In the genomic region with DNA sequence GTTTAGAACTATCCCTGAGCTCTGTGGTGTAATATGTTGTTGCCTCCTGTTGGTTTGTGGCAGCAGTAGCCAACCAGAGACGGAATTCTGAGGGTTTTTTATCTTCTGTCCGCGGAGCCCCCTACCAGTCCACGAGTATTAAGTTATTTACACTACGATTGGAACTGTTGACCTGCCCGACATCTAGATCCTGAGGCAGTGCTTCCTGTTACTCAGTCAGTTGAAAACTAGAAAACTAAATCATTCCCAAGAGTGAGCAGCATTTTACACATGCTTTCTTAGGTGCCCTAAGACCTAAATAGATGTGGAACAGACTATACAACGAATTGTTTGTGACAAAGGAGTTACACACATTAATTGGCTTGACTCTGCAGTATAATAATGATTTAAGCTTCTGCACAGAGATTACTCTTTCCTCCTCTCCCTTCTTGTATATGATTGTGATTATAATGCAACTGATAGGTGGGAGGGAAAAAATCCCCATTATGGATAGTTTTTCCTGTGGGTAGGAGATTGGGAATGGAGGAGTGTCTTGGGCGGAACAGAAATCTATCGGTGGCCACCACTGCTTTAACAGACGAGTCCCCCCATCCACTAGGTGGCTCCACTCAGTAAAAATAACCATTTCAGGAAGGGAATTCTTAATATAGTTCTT, we compare ENCODE assay signal across 7 cellular contexts. TPM values are rescaled to one million over a fixed set of nuclear protein-coding genes. Genes with fewer than 3 reads are reported as not detected.
DNase-seq lines count a peak whose midpoint lies in the region; ATAC-seq and TF ChIP-seq lines count a peak whose summit lies in the region.

No MANE protein-coding gene starts in this region.

- H3K79me2 ChIP-seq in hepatocyte, result peaks cover 73% of the 10 kb centered on the region

- peak overlapping the region; percentile 93 to 96 for H3K27ac Mint-ChIP-seq in activated naive CD4-positive, alpha-beta T cell treated with anti-CD3 and anti-CD28 coated beads, Interleukin-2, amount 50 U/mL, for 72 hours

- H3K36me3 ChIP-seq in HUES48 (ENCODE audit: control insufficient read depth, insufficient read depth, low read length) (peaks cover 33% of the 10 kb centered on the region), hepatocyte (replicated peaks; ENCODE audit: insufficient read depth, low read depth) (no peaks in the 10 kb centered on the region)

- DNase-seq in OCI-M1 (lab: John Stamatoyannopoulos, UW), result peak; percentile 95
- peak in 1 of 2 donors; percentile 58 for DNase-seq in activated naive CD4-positive, alpha-beta T cell treated with anti-CD3 and anti-CD28 coated beads, Interleukin-2, amount 50 U/mL, for 72 hours (ENCODE audit: low spot score in 2 of 2)
- DNase-seq in hepatocyte (ENCODE audit: low spot score), result peak; percentile 80
- no peak for DNase-seq in skeletal muscle cell (ENCODE audit: low read depth)

- peaks cover 19 to 22% of the 10 kb centered on the region in 2 donors for H3K36me3 Mint-ChIP-seq in activated naive CD4-positive, alpha-beta T cell treated with anti-CD3 and anti-CD28 coated beads, Interleukin-2, amount 50 U/mL, for 72 hours

- peak overlapping the region; percentile 93 for H3K27ac ChIP-seq in HUES48 (ENCODE audit: low read depth, low read length)
- peak overlapping the region; percentile 100 for H3K27ac ChIP-seq in hepatocyte

- H3K4me3 ChIP-seq in HUES48 (ENCODE audit: low read depth, low read length), result peak overlapping the region; percentile 88
- peak overlapping the region; percentile 93 for H3K4me3 ChIP-seq in hepatocyte
- peak overlapping the region; percentile 88 for H3K4me3 ChIP-seq in skeletal muscle cell (ENCODE audit: low read depth, low read length)

- H3K4me1 ChIP-seq in HUES48 (ENCODE audit: control insufficient read depth, insufficient read depth, low read length) (peaks cover 23% of the 10 kb centered on the region), hepatocyte (ENCODE audit: insufficient read depth) (no peaks in the 10 kb centered on the region)

- WGBS in hepatocyte (ENCODE audit: low lambda C conversion rate, missing lambda C conversion rate), result 6% methylated on average over 10 of the region's 10 CpGs

- no peaks in the 10 kb centered on the region for H3K9me3 ChIP-seq in HUES48 (ENCODE audit: control insufficient read depth, insufficient read depth, low read length)
- H3K9me3 ChIP-seq in hepatocyte (ENCODE audit: low read depth), result no peaks in the 10 kb centered on the region

- no peaks in the 10 kb centered on the region for H3K9me3 Mint-ChIP-seq in activated naive CD4-positive, alpha-beta T cell treated with anti-CD3 and anti-CD28 coated beads, Interleukin-2, amount 50 U/mL, for 72 hours

- H3K27me3 ChIP-seq in HUES48 (ENCODE audit: control insufficient read depth, insufficient read depth, low read length) (no peaks in the 10 kb centered on the region; the same call in 1 of the 2 replicates), hepatocyte (no peaks in the 10 kb centered on the region)

- H4K20me1 ChIP-seq in hepatocyte (ENCODE audit: insufficient read depth, poor library complexity, severe bottlenecking), result peaks cover 51% of the 10 kb centered on the region

- no peak overlapping the region for H2AFZ ChIP-seq in hepatocyte

- peak; percentile 14 for TF ChIP-seq CTCF in GM12801 (IDR thresholded peaks at IDR 0.05; ENCODE audit: extremely low read depth, insufficient read length)
- peak; percentile 65 for TF ChIP-seq CTCF in hepatocyte (IDR thresholded peaks at IDR 0.05; ENCODE audit: poor library complexity)

- peak overlapping the region; percentile 73 for H3K4me2 ChIP-seq in hepatocyte

- H3K9me2 ChIP-seq in hepatocyte (replicated peaks; ENCODE audit: insufficient read depth), result no peaks in the 10 kb centered on the region

- ATAC-seq in activated naive CD4-positive, alpha-beta T cell treated with anti-CD3 and anti-CD28 coated beads, Interleukin-2, amount 50 U/mL, for 72 hours, result peak in 1 of 2 donors; percentile 3
- no peak for ATAC-seq in HG02571 (IDR thresholded peaks at IDR 0.05; ENCODE audit: unreplicated experiment)

- H3K9ac ChIP-seq in HUES48 (ENCODE audit: low read depth, low read length), result peak overlapping the region; percentile 97

RNA-seq across cellular contexts. Expression of a gene that starts 1.7 kb away (rescaled TPM):
- 10 to 100 TPM; 46.4 to 77.0 TPM for total RNA-seq in activated naive CD4-positive, alpha-beta T cell treated with anti-CD3 and anti-CD28 coated beads, Interleukin-2, amount 50 U/mL, for 72 hours
- 127 and 213 TPM in 2 replicates for total RNA-seq in hepatocyte
- polyA plus RNA-seq in hepatocyte, result 200 and 264 TPM in 2 replicates
